ENCODE assay signal across 15 cellular contexts in the genomic region with DNA sequence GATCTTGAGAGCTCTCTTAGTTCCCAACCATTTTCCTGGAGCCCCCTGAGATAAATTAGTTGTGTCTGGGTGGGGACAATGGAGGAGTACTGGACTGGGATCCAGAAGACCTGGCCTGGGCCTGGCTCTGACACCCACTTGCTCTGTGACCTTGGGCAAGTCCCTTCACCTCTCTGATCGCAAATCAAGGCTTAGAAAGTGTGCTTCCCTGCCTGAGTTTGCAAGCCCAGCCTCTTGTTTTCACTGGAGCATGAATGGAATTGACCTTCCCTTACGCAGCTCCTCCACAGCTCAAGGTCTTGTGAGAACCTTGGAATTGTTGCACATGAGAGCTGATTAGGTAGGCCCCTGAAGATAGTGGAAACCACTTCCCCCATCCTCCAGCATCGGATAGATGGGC. TPM values are rescaled to one million over a fixed set of nuclear protein-coding genes. Genes with fewer than 3 reads are reported as not detected.
DNase-seq lines count a peak whose midpoint lies in the region; ATAC-seq and TF ChIP-seq lines count a peak whose summit lies in the region.
"Had no signal": no experiment of that assay in that cellular context is flagged by ENCODE, and none has a peak within 500 bp of the region (broad histone marks: within the 10 kb centered on the region; RNA-seq: fewer than 3 reads in every experiment).

No MANE protein-coding gene starts in this region.

- no peak for ATAC-seq in HG03135 (IDR thresholded peaks at IDR 0.05; ENCODE audit: unreplicated experiment)
- ATAC-seq in naive thymus-derived CD8-positive, alpha-beta T cell = no peak

- H3K4me3 Mint-ChIP-seq in naive thymus-derived CD8-positive, alpha-beta T cell = no peak overlapping the region
- H3K4me3 Mint-ChIP-seq: CD4-positive, alpha-beta T cell had no signal

- H3K4ac ChIP-seq in trophoblast cell (ENCODE audit: low read depth, low read length) = no peak overlapping the region

- peak overlapping the region; percentile 65 for H3K27ac ChIP-seq in AG04450 (ENCODE audit: low read depth, low read length)
- H3K27ac ChIP-seq in SJCRH30 = peak overlapping the region; percentile 87
- H3K27ac ChIP-seq in iPS-20b (ENCODE audit: low read length) = peak overlapping the region; percentile 78
- H3K27ac ChIP-seq in trophoblast cell (ENCODE audit: low read depth, low read length) = peak overlapping the region; percentile 94
- H3K27ac ChIP-seq: WERI-Rb-1 had no signal

- peaks cover 9% of the 10 kb centered on the region for H3K79me1 ChIP-seq in trophoblast cell (ENCODE audit: low read length)

- no peak overlapping the region for H2BK120ac ChIP-seq in trophoblast cell (ENCODE audit: insufficient read depth, low read length, poor library complexity)

- peaks cover 0 to 2% (median 0%) of the 10 kb centered on the region in 9 donors for H3K9me3 Mint-ChIP-seq in naive thymus-derived CD8-positive, alpha-beta T cell
- H3K9me3 Mint-ChIP-seq: CD4-positive, alpha-beta T cell had no signal

- DNase-seq in AG04450 (ENCODE audit: low read depth, low spot score) (no peak), SJCRH30 (no peak), trophoblast cell (no peak), NCI-H1092 (lab: John Stamatoyannopoulos, UW) (no peak), midbrain (lab: John Stamatoyannopoulos, UW) (no peak)
- no peak for DNase-seq in naive thymus-derived CD8-positive, alpha-beta T cell
- DNase-seq: activated effector memory CD4-positive, alpha-beta T cell treated with anti-CD3 and anti-CD28 coated beads, Interleukin-2, amount 50 U/mL, for 16 hours; CD4-positive, alpha-beta T cell; DMS79; erythroblast; MG63; NCI-H2081 treated with DMSO at 0.1 percent for 48 hours; WERI-Rb-1 had no signal

- CTCF ChIA-PET in AG04450 (lab: Charles Lee) = interaction anchor here (1.3 to 2.0 kb wide), 3 partner anchors 21 to 310 kb away, joined by 3 to 5 read pairs (median 5); no protein-coding TSS in a partner anchor

- peaks cover 8% of the 10 kb centered on the region; the same call in 1 of the 2 replicates for H3K4me1 ChIP-seq in SJCRH30
- peaks cover 25% of the 10 kb centered on the region; the same call in 1 of the 2 replicates for H3K4me1 ChIP-seq in iPS-20b (ENCODE audit: insufficient read depth, low read length)
- H3K4me1 ChIP-seq in trophoblast cell (ENCODE audit: control insufficient read depth in 1 of 2, insufficient read depth in 2 of 2, low read length in 2 of 2) = peaks cover 10 to 19% of the 10 kb centered on the region in 2 experiments

- no peaks in the 10 kb centered on the region for H3K27me3 ChIP-seq in AG04450 (ENCODE audit: control insufficient read depth, insufficient read depth, low read length)
- H3K27me3 ChIP-seq in SJCRH30 = no peaks in the 10 kb centered on the region
- H3K27me3 ChIP-seq in iPS-20b (ENCODE audit: insufficient read depth, low read length) = no peaks in the 10 kb centered on the region
- no peaks in the 10 kb centered on the region for H3K27me3 ChIP-seq in trophoblast cell (ENCODE audit: insufficient read depth, low read length)
- H3K27me3 ChIP-seq: MG63 had no signal

- no CpG with 5 or more reads among the region's 3 CpGs for WGBS in trophoblast cell (ENCODE audit: extremely low coverage, insufficient coverage, insufficient read length)

- no peak overlapping the region for H3K4me3 ChIP-seq in AG04450 (ENCODE audit: low read depth, low read length)
- H3K4me3 ChIP-seq in SJCRH30 = no peak overlapping the region
- no peak overlapping the region for H3K4me3 ChIP-seq in iPS-20b (ENCODE audit: low read length)
- no peak overlapping the region for H3K4me3 ChIP-seq in trophoblast cell (ENCODE audit: low read depth, low read length)
- H3K4me3 ChIP-seq: MG63 had no signal

- no peak overlapping the region for H2AFZ ChIP-seq in trophoblast cell (ENCODE audit: insufficient read depth, low read length, poor library complexity)

- POLR2A ChIA-PET in AG04450 (lab: Yijun Ruan, JAX) = interaction anchor here (0.8 to 1.2 kb wide), 2 partner anchors 14 to 309 kb away, joined by 3 to 4 read pairs; a partner anchor contains a TSS
- POLR2A ChIA-PET in naive thymus-derived CD8-positive, alpha-beta T cell (lab: Charles Lee) = no interaction called here

- H3K27me3 Mint-ChIP-seq in naive thymus-derived CD8-positive, alpha-beta T cell = peaks cover 5 to 24% (median 13%) of the 10 kb centered on the region in 5 donors

- no peaks in the 10 kb centered on the region for H3K36me3 Mint-ChIP-seq in naive thymus-derived CD8-positive, alpha-beta T cell

- H4K8ac ChIP-seq in trophoblast cell (ENCODE audit: low read depth, low read length) = no peak overlapping the region

- H2BK5ac ChIP-seq in trophoblast cell (ENCODE audit: low read depth, low read length, poor library complexity) = no peak overlapping the region

- no peak overlapping the region for H3K23ac ChIP-seq in trophoblast cell (ENCODE audit: low read length)

- no peaks in the 10 kb centered on the region for H3K79me2 ChIP-seq in trophoblast cell (ENCODE audit: control insufficient read depth, insufficient read depth, low read length, poor library complexity)

- H3K27ac Mint-ChIP-seq in naive thymus-derived CD8-positive, alpha-beta T cell = no peak overlapping the region
- H3K27ac Mint-ChIP-seq: CD4-positive, alpha-beta T cell had no signal

- H3K9me3 ChIP-seq in AG04450 (ENCODE audit: control insufficient read depth, insufficient read depth, low read length) (no peaks in the 10 kb centered on the region), SJCRH30 (replicated peaks) (no peaks in the 10 kb centered on the region), iPS-20b (ENCODE audit: insufficient read depth, low read depth, low read length) (no peaks in the 10 kb centered on the region), trophoblast cell (ENCODE audit: insufficient read depth, low read depth, low read length) (no peaks in the 10 kb centered on the region)
- H3K9me3 ChIP-seq: MG63 had no signal

- no peak overlapping the region for H2BK12ac ChIP-seq in trophoblast cell (ENCODE audit: low read length)

- H2AK5ac ChIP-seq in trophoblast cell (ENCODE audit: low read length) = no peak overlapping the region

- no peak overlapping the region for H4K12ac ChIP-seq in trophoblast cell (ENCODE audit: low read depth, low read length)

- TF ChIP-seq CTCF in AG04450 (IDR thresholded peaks at IDR 0.05; ENCODE audit: low read depth, low read length) = no peak

- no peak overlapping the region for H4K91ac ChIP-seq in trophoblast cell (ENCODE audit: low read depth, low read length)

- H3K14ac ChIP-seq in trophoblast cell (ENCODE audit: low read length) = no peak overlapping the region

- H3K18ac ChIP-seq in trophoblast cell (ENCODE audit: low read length) = no peak overlapping the region

- H3K9ac ChIP-seq in iPS-20b (ENCODE audit: low read depth, low read length) (peak overlapping the region; percentile 80; the same call in 1 of the 2 replicates), trophoblast cell (ENCODE audit: low read length) (no peak overlapping the region)

- no peak overlapping the region for H3K4me2 ChIP-seq in trophoblast cell (ENCODE audit: low read length)

- H3K36me3 ChIP-seq in SJCRH30 = no peaks in the 10 kb centered on the region
- H3K36me3 ChIP-seq in iPS-20b (ENCODE audit: insufficient read depth, low read depth, low read length) = no peaks in the 10 kb centered on the region
- H3K36me3 ChIP-seq in trophoblast cell (ENCODE audit: control insufficient read depth in 1 of 2, insufficient read depth in 2 of 2, low read length in 2 of 2) = no peaks in the 10 kb centered on the region
- H3K36me3 ChIP-seq: MG63, WERI-Rb-1 had no signal

- no peaks in the 10 kb centered on the region for H3K4me1 Mint-ChIP-seq in naive thymus-derived CD8-positive, alpha-beta T cell

RNA-seq across cellular contexts. Expression of a gene that starts 27.3 kb away (rescaled TPM):
- 25.7 and 30.7 TPM in 2 replicates for polyA plus RNA-seq in AG04450 (2011; rRNA removed)
- 29.3 and 32.8 TPM in 2 replicates for polyA minus RNA-seq in AG04450 (2011; rRNA and poly(A)+ RNA removed)
- total RNA-seq in SJCRH30 (2014; rRNA removed; shearing (Covaris generic)) = 43.6 and 49.3 TPM in 2 replicates
- 36.2 and 41.6 TPM in 2 replicates for polyA plus RNA-seq in trophoblast cell (2013)
- 10 to 100 TPM; 29.3 to 31.3 TPM for total RNA-seq in naive thymus-derived CD8-positive, alpha-beta T cell
- 10 to 100 TPM; 38.5 to 62.5 (median 49.6) TPM for polyA plus RNA-seq in naive thymus-derived CD8-positive, alpha-beta T cell
